8 cellular contexts compared by ENCODE assay signal in the genomic region with DNA sequence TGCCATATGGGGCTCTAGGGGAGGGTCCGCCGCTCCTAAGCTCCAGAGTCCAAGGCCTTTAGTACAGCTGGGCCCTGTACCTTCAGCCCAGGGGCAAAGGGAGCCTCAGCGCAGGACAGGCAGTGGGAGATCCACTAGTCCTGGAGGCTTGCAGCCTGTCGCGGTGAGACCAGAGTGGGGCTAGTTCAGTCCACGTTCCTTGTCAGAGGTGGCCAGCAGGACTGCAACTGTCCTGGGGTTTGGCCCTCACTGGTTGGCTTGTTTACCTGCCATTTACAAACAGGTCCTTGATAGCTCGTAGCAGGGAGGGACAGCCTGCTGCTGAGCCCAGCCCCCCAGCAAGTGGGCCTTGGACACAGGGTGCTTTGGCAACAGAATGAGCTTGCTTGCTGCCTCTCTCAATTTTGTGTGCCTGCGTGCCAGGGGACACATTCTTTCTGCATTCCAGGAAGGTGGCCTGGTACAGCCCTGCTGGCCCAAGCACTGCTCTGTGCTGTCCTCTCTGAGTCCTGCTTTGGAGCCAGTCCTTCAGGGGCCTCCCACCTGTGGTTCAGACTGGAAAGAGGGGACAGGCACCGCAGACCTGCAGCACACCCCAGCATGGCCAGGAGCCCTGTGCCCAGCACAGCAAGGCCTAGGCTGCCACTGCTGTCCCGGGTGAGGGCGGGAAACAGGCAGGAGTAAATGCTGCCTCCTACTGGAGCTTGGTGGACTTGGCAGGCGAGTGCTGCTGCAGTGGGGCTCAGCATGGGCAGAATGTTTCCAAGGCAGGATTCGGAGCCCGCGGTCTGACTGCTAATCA. TPM values are rescaled to one million over a fixed set of nuclear protein-coding genes. Genes with fewer than 3 reads are reported as not detected.
DNase-seq lines count a peak whose midpoint lies in the region; ATAC-seq and TF ChIP-seq lines count a peak whose summit lies in the region.

No MANE protein-coding gene starts in this region.

- H3K9me3 Mint-ChIP-seq in GM23338, result no peaks in the 10 kb centered on the region
- H3K9me3 Mint-ChIP-seq in neural progenitor cell, result no peaks in the 10 kb centered on the region

- no peak for TF ChIP-seq POLR2A in esophagus muscularis mucosa (IDR thresholded peaks at IDR 0.05; ENCODE audit: low read depth)

- H3K9me3 ChIP-seq in esophagus muscularis mucosa (no peaks in the 10 kb centered on the region), neural progenitor cell (ENCODE audit: low read depth) (no peaks in the 10 kb centered on the region)

- ATAC-seq in GM23338 (peak; percentile 74), GM21723 (IDR thresholded peaks at IDR 0.05; ENCODE audit: unreplicated experiment) (no peak), HG03025 (IDR thresholded peaks at IDR 0.05; ENCODE audit: low FRiP score, unreplicated experiment) (no peak), HG02885 (IDR thresholded peaks at IDR 0.05; ENCODE audit: poor library complexity, unreplicated experiment) (no peak)

- H3K36me3 Mint-ChIP-seq in GM23338 (ENCODE audit: low read depth) (no peaks in the 10 kb centered on the region; the same call in 2 of the 3 replicates), neural progenitor cell (peaks cover 19% of the 10 kb centered on the region)

- H3K4me2 ChIP-seq in GM23338 (no peak overlapping the region), neural progenitor cell (peak overlapping the region; percentile 22)

- no peak overlapping the region for H3K4me3 Mint-ChIP-seq in GM23338
- peak overlapping the region; percentile 46 for H3K4me3 Mint-ChIP-seq in neural progenitor cell

- TF ChIP-seq EP300 in esophagus muscularis mucosa (IDR thresholded peaks at IDR 0.05), result no peak

- H3K27ac ChIP-seq in GM23338 (ENCODE audit: low read depth) (no peak overlapping the region), esophagus muscularis mucosa (replicated peaks in 1 of 4) (peak overlapping the region; percentile 65 to 75 (median 70)), neural progenitor cell (no peak overlapping the region)

- H3K4me1 Mint-ChIP-seq in GM23338, result peaks cover 58% of the 10 kb centered on the region
- H3K4me1 Mint-ChIP-seq in neural progenitor cell, result peaks cover 58% of the 10 kb centered on the region

- no peaks in the 10 kb centered on the region for H3K36me3 ChIP-seq in GM23338 (ENCODE audit: insufficient read depth)
- peaks cover 0 to 54% (median 36%) of the 10 kb centered on the region in 4 donors for H3K36me3 ChIP-seq in esophagus muscularis mucosa
- no peaks in the 10 kb centered on the region for H3K36me3 ChIP-seq in neural progenitor cell

- H3K79me2 ChIP-seq in GM23338 (replicated peaks; ENCODE audit: insufficient read depth) (no peaks in the 10 kb centered on the region), neural progenitor cell (ENCODE audit: low read depth) (no peaks in the 10 kb centered on the region)

- TF ChIP-seq CTCF in GM23338 (conservative IDR thresholded peaks at IDR 0.05; ENCODE audit: low read depth in 2 of 2) (peak; percentile 72 to 91), esophagus muscularis mucosa (IDR thresholded peaks at IDR 0.05) (peak; percentile 50 to 70 (median 64)), neural progenitor cell (IDR thresholded peaks at IDR 0.05) (peak; percentile 76)

- H3F3A ChIP-seq in GM23338 (replicated peaks; ENCODE audit: low read depth), result no peaks in the 10 kb centered on the region
- H3F3A ChIP-seq in neural progenitor cell (ENCODE audit: low read depth), result peaks cover 43% of the 10 kb centered on the region

- 75% methylated on average over 11 of the region's 15 CpGs for WGBS in esophagus muscularis mucosa

- H3K27ac Mint-ChIP-seq in GM23338 (peak overlapping the region; percentile 82; the same call in 1 of the 2 replicates), neural progenitor cell (no peak overlapping the region)

- no peak overlapping the region for H2AFZ ChIP-seq in GM23338
- no peak overlapping the region for H2AFZ ChIP-seq in neural progenitor cell (replicated peaks)

- peaks cover 29% of the 10 kb centered on the region for H3K4me1 ChIP-seq in GM23338 (ENCODE audit: insufficient read depth)
- H3K4me1 ChIP-seq in esophagus muscularis mucosa, result peaks cover 49 to 89% (median 70%) of the 10 kb centered on the region in 4 donors
- H3K4me1 ChIP-seq in neural progenitor cell, result peaks cover 53% of the 10 kb centered on the region

- H3K9me2 ChIP-seq in GM23338 (ENCODE audit: insufficient read depth), result no peaks in the 10 kb centered on the region

- H3K27me3 ChIP-seq in GM23338 (ENCODE audit: insufficient read depth) (no peaks in the 10 kb centered on the region), esophagus muscularis mucosa (no peaks in the 10 kb centered on the region), neural progenitor cell (peaks cover 6% of the 10 kb centered on the region)

- H3K9ac ChIP-seq in neural progenitor cell, result no peak overlapping the region

- H4K20me1 ChIP-seq in GM23338 (replicated peaks; ENCODE audit: insufficient read depth), result no peaks in the 10 kb centered on the region
- H4K20me1 ChIP-seq in neural progenitor cell (ENCODE audit: low read depth), result peaks cover 54% of the 10 kb centered on the region

- DNase-seq in AG08395 (ENCODE audit: low spot score) (peak; percentile 61), GM23338 (ENCODE audit: low spot score) (peak; percentile 85), UCSD-AML1 (lab: John Stamatoyannopoulos, UW; ENCODE audit: unreplicated experiment) (peak; percentile 62), esophagus muscularis mucosa (ENCODE audit: extremely low spot score) (no peak), neural progenitor cell (ENCODE audit: low spot score) (peak; percentile 80)

- intact Hi-C loops in esophagus muscularis mucosa (cut with DNase I), result loop anchor here (5.0 kb wide), 1 partner anchor 67 kb away; no protein-coding TSS in a partner anchor

- H3K4me3 ChIP-seq in GM23338 (no peak overlapping the region), esophagus muscularis mucosa (no peak overlapping the region), neural progenitor cell (no peak overlapping the region)

- H3K27me3 Mint-ChIP-seq in GM23338 (ENCODE audit: insufficient read depth, low read depth, poor library complexity), result peaks cover 18% of the 10 kb centered on the region
- peaks cover 19% of the 10 kb centered on the region for H3K27me3 Mint-ChIP-seq in neural progenitor cell (ENCODE audit: insufficient read depth, low read depth)

TF ChIP-seq in GM23338, 12 proteins besides CTCF, POLR2A, EP300 and RAD21:
- TF ChIP-seq, protein P1, sequence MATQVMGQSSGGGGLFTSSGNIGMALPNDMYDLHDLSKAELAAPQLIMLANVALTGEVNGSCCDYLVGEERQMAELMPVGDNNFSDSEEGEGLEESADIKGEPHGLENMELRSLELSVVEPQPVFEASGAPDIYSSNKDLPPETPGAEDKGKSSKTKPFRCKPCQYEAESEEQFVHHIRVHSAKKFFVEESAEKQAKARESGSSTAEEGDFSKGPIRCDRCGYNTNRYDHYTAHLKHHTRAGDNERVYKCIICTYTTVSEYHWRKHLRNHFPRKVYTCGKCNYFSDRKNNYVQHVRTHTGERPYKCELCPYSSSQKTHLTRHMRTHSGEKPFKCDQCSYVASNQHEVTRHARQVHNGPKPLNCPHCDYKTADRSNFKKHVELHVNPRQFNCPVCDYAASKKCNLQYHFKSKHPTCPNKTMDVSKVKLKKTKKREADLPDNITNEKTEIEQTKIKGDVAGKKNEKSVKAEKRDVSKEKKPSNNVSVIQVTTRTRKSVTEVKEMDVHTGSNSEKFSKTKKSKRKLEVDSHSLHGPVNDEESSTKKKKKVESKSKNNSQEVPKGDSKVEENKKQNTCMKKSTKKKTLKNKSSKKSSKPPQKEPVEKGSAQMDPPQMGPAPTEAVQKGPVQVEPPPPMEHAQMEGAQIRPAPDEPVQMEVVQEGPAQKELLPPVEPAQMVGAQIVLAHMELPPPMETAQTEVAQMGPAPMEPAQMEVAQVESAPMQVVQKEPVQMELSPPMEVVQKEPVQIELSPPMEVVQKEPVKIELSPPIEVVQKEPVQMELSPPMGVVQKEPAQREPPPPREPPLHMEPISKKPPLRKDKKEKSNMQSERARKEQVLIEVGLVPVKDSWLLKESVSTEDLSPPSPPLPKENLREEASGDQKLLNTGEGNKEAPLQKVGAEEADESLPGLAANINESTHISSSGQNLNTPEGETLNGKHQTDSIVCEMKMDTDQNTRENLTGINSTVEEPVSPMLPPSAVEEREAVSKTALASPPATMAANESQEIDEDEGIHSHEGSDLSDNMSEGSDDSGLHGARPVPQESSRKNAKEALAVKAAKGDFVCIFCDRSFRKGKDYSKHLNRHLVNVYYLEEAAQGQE (IDR thresholded peaks at IDR 0.05; ENCODE audit: unreplicated experiment), result no peak
- TF ChIP-seq ZNF331 (CRISPR knock-in tag; IDR thresholded peaks at IDR 0.05; ENCODE audit: low read depth), result 0 out of 2 replicates have a peak, but pooled peaks have one; percentile 20
- no peak for TF ChIP-seq ZNF114 (CRISPR knock-in tag; IDR thresholded peaks at IDR 0.05)
- no peak for TF ChIP-seq POLR2AphosphoS5 (IDR thresholded peaks at IDR 0.05; ENCODE audit: low read depth)

RNA-seq across cellular contexts. Expression of a gene that starts 15.2 kb away (rescaled TPM):
- 4.2 and 4.7 TPM in 2 replicates for total RNA-seq in GM23338 (2014; rRNA removed; shearing (Covaris generic))
- polyA plus RNA-seq in GM23338 (2016; fragmentation: Nextera tagmentation; extraction: Ambion mirVana), result 0.99 and 1.2 TPM in 2 replicates
- total RNA-seq in esophagus muscularis mucosa (10 to 100 TPM; 31.1 to 54.4 (median 38.4) TPM), neural progenitor cell (ENCODE audit: low replicate concordance) (6.0 and 15.2 TPM in 2 replicates)

RNA-seq across cellular contexts. Expression of a gene that starts 43.0 kb away (rescaled TPM):
- 6.8 and 7.6 TPM in 2 replicates for total RNA-seq in GM23338 (2014; rRNA removed; shearing (Covaris generic))
- polyA plus RNA-seq in GM23338 (2016; fragmentation: Nextera tagmentation; extraction: Ambion mirVana), result 2.1 and 2.4 TPM in 2 replicates
- total RNA-seq in esophagus muscularis mucosa, result 100 to 1,000 TPM in 2 of 4 donors, 10 to 100 TPM in 2; 61.0 to 104 (median 97.4) TPM
- total RNA-seq in neural progenitor cell (ENCODE audit: low replicate concordance), result 2.8 and 7.1 TPM in 2 replicates

Comparison
In these comparisons a context has a peak if more than half of its experiments do, and no peak if none do; other contexts are left out.
1. H3K27ac ChIP-seq: peak in esophagus muscularis mucosa (4 of 4); none in GM23338 (single experiment) and neural progenitor cell (single experiment).
2. Peak in every context shown above with its lines, with median percentiles within 50 percentile points of each other: CTCF ChIP-seq.